ENCODE assay signal across 11 cellular contexts in genomic region chr1:160101717-160102522, GRCh38. TPM values are rescaled to one million over a fixed set of nuclear protein-coding genes. Genes with fewer than 3 reads are reported as not detected.
DNase-seq lines count a peak whose midpoint lies in the region; ATAC-seq and TF ChIP-seq lines count a peak whose summit lies in the region.
"Had no signal": no experiment of that assay in that cellular context is flagged by ENCODE, and none has a peak within 500 bp of the region (broad histone marks: within the 10 kb centered on the region; RNA-seq: fewer than 3 reads in every experiment).

No MANE protein-coding gene starts in this region.

- intact Hi-C loops in activated CD8-positive, alpha-beta T cell treated with anti-CD3 and anti-CD28 coated beads for 36 hours (cut with micrococcal nuclease), result loop anchor here (5.0 to 10.0 kb wide), 3 partner anchors 105 to 190 kb away; partner anchors contain the start of gene PEA15
- intact Hi-C loops in lower lobe of right lung (cut with DNase I), result no loop called here

- no peaks in the 10 kb centered on the region for H3K9me3 ChIP-seq in lower lobe of right lung

- H3K9me3 Mint-ChIP-seq in activated CD8-positive, alpha-beta T cell treated with anti-CD3 and anti-CD28 coated beads for 36 hours, result no peaks in the 10 kb centered on the region
- H3K9me3 Mint-ChIP-seq in activated CD8-positive, alpha-beta T cell treated with anti-CD3 and anti-CD28 coated beads, Interleukin-2, amount 10 ng/mL, durations not matched to agents 7 days and 5 days (ENCODE audit: insufficient read depth), result no peaks in the 10 kb centered on the region
- H3K9me3 Mint-ChIP-seq in activated naive CD8-positive, alpha-beta T cell treated with anti-CD3 and anti-CD28 coated beads, Interleukin-2, amount 10 ng/mL, durations not matched to agents 7 days and 5 days, result no peaks in the 10 kb centered on the region

- H3K4me3 ChIP-seq in lower lobe of right lung, result no peak overlapping the region

- H3K4me3 Mint-ChIP-seq in activated CD8-positive, alpha-beta T cell treated with anti-CD3 and anti-CD28 coated beads for 36 hours, result no peak overlapping the region
- no peak overlapping the region for H3K4me3 Mint-ChIP-seq in activated CD8-positive, alpha-beta T cell treated with anti-CD3 and anti-CD28 coated beads, Interleukin-2, amount 10 ng/mL, durations not matched to agents 7 days and 5 days
- H3K4me3 Mint-ChIP-seq in activated naive CD8-positive, alpha-beta T cell treated with anti-CD3 and anti-CD28 coated beads, Interleukin-2, amount 10 ng/mL, durations not matched to agents 7 days and 5 days, result no peak overlapping the region

- no peak for TF ChIP-seq CTCF in activated CD8-positive, alpha-beta T cell treated with anti-CD3 and anti-CD28 coated beads for 36 hours (IDR thresholded peaks at IDR 0.05)
- TF ChIP-seq CTCF in lower lobe of right lung (IDR thresholded peaks at IDR 0.05), result no peak

- peak overlapping the region; percentile 33 for H3K27ac ChIP-seq in lower lobe of right lung

- H3K36me3 Mint-ChIP-seq in activated CD8-positive, alpha-beta T cell treated with anti-CD3 and anti-CD28 coated beads for 36 hours (ENCODE audit: low read depth), result peaks cover 2% of the 10 kb centered on the region
- H3K36me3 Mint-ChIP-seq in activated CD8-positive, alpha-beta T cell treated with anti-CD3 and anti-CD28 coated beads, Interleukin-2, amount 10 ng/mL, durations not matched to agents 7 days and 5 days (ENCODE audit: low read depth), result no peaks in the 10 kb centered on the region
- H3K36me3 Mint-ChIP-seq in activated naive CD8-positive, alpha-beta T cell treated with anti-CD3 and anti-CD28 coated beads, Interleukin-2, amount 10 ng/mL, durations not matched to agents 7 days and 5 days, result no peaks in the 10 kb centered on the region

- POLR2A ChIA-PET in activated CD8-positive, alpha-beta T cell treated with anti-CD3 and anti-CD28 coated beads for 36 hours (lab: Charles Lee), result interaction anchor here (0.7 to 1.5 kb wide), 9 partner anchors 14 to 194 kb away, joined by 3 to 6 read pairs (median 3); partner anchors contain the start of genes ATP1A2 and PEX19
- POLR2A ChIA-PET in activated CD8-positive, alpha-beta T cell treated with anti-CD3 and anti-CD28 coated beads, Interleukin-2, amount 10 ng/mL, durations not matched to agents 7 days and 5 days (lab: Charles Lee), result interaction anchor here (0.6 to 2.0 kb wide), 4 partner anchors 109 to 189 kb away, joined by 3 to 6 read pairs (median 4); partner anchors contain the start of genes DCAF8 and PEX19
- POLR2A ChIA-PET in activated naive CD8-positive, alpha-beta T cell treated with anti-CD3 and anti-CD28 coated beads, Interleukin-2, amount 10 ng/mL, durations not matched to agents 7 days and 5 days (lab: Charles Lee), result interaction anchor here (1.2 to 2.1 kb wide), 4 partner anchors 150 to 189 kb away, joined by 3 to 8 read pairs (median 6); partner anchors contain the start of gene DCAF8

- H3K4me1 Mint-ChIP-seq in activated CD8-positive, alpha-beta T cell treated with anti-CD3 and anti-CD28 coated beads for 36 hours (ENCODE audit: low read depth), result peaks cover 48% of the 10 kb centered on the region
- H3K4me1 Mint-ChIP-seq in activated CD8-positive, alpha-beta T cell treated with anti-CD3 and anti-CD28 coated beads, Interleukin-2, amount 10 ng/mL, durations not matched to agents 7 days and 5 days (ENCODE audit: low read depth), result peaks cover 43% of the 10 kb centered on the region
- peaks cover 30% of the 10 kb centered on the region for H3K4me1 Mint-ChIP-seq in activated naive CD8-positive, alpha-beta T cell treated with anti-CD3 and anti-CD28 coated beads, Interleukin-2, amount 10 ng/mL, durations not matched to agents 7 days and 5 days

- ATAC-seq in activated CD8-positive, alpha-beta T cell treated with anti-CD3 and anti-CD28 coated beads for 36 hours, result no peak
- no peak for ATAC-seq in activated CD8-positive, alpha-beta T cell treated with anti-CD3 and anti-CD28 coated beads, Interleukin-2, amount 10 ng/mL, durations not matched to agents 7 days and 5 days
- no peak for ATAC-seq in activated naive CD8-positive, alpha-beta T cell treated with anti-CD3 and anti-CD28 coated beads, Interleukin-2, amount 10 ng/mL, durations not matched to agents 7 days and 5 days (ENCODE audit: low read depth)
- ATAC-seq in lower lobe of right lung, result no peak

- no peaks in the 10 kb centered on the region for H3K36me3 ChIP-seq in lower lobe of right lung

- H3K4me1 ChIP-seq in lower lobe of right lung, result peaks cover 31% of the 10 kb centered on the region

- peak overlapping the region; percentile 90 for H3K27ac Mint-ChIP-seq in activated CD8-positive, alpha-beta T cell treated with anti-CD3 and anti-CD28 coated beads for 36 hours
- no peak overlapping the region for H3K27ac Mint-ChIP-seq in activated CD8-positive, alpha-beta T cell treated with anti-CD3 and anti-CD28 coated beads, Interleukin-2, amount 10 ng/mL, durations not matched to agents 7 days and 5 days
- peak overlapping the region; percentile 88 for H3K27ac Mint-ChIP-seq in activated naive CD8-positive, alpha-beta T cell treated with anti-CD3 and anti-CD28 coated beads, Interleukin-2, amount 10 ng/mL, durations not matched to agents 7 days and 5 days

- no peaks in the 10 kb centered on the region for H3K27me3 Mint-ChIP-seq in activated CD8-positive, alpha-beta T cell treated with anti-CD3 and anti-CD28 coated beads for 36 hours
- peaks cover 5% of the 10 kb centered on the region for H3K27me3 Mint-ChIP-seq in activated CD8-positive, alpha-beta T cell treated with anti-CD3 and anti-CD28 coated beads, Interleukin-2, amount 10 ng/mL, durations not matched to agents 7 days and 5 days (ENCODE audit: low read depth)
- peaks cover 3% of the 10 kb centered on the region for H3K27me3 Mint-ChIP-seq in activated naive CD8-positive, alpha-beta T cell treated with anti-CD3 and anti-CD28 coated beads, Interleukin-2, amount 10 ng/mL, durations not matched to agents 7 days and 5 days

- CTCF ChIA-PET in activated CD8-positive, alpha-beta T cell treated with anti-CD3 and anti-CD28 coated beads for 36 hours (lab: Charles Lee), result interaction anchor here (0.6 to 6.7 kb wide), 34 partner anchors 8 to 296 kb away, joined by 3 to 102 read pairs (median 6); partner anchors contain the start of genes CASQ1, DCAF8, PEX19 and PIGM
- CTCF ChIA-PET in activated CD8-positive, alpha-beta T cell treated with anti-CD3 and anti-CD28 coated beads, Interleukin-2, amount 10 ng/mL, durations not matched to agents 7 days and 5 days (lab: Charles Lee), result interaction anchor here (0.6 to 7.3 kb wide), 35 partner anchors 8 to 681 kb away, joined by 3 to 109 read pairs (median 4); partner anchors contain the start of gene DCAF8

- DNase-seq in activated CD8-positive, alpha-beta T cell treated with anti-CD3 and anti-CD28 coated beads for 36 hours, result no peak
- no peak for DNase-seq in activated CD8-positive, alpha-beta T cell treated with anti-CD3 and anti-CD28 coated beads, Interleukin-2, amount 10 ng/mL, durations not matched to agents 7 days and 5 days
- DNase-seq in activated naive CD8-positive, alpha-beta T cell treated with anti-CD3 and anti-CD28 coated beads, Interleukin-2, amount 10 ng/mL, durations not matched to agents 7 days and 5 days, result no peak
- DNase-seq in lower lobe of right lung, result no peak
- peak; percentile 85 for DNase-seq in superior temporal gyrus (ENCODE audit: extremely low spot score)
- DNase-seq in iPS-NIHi7 (ENCODE audit: extremely low spot score), result no peak
- DNase-seq in AG08395 (ENCODE audit: low spot score), result no peak
- DNase-seq in 8988T, result no peak
- DNase-seq: cortex of kidney had no signal

- no peaks in the 10 kb centered on the region for H3K27me3 ChIP-seq in lower lobe of right lung (ENCODE audit: low read depth)

RNA-seq across cellular contexts. Expression of gene IGSF8, which starts 3.5 kb away (rescaled TPM):
- total RNA-seq in activated CD8-positive, alpha-beta T cell treated with anti-CD3 and anti-CD28 coated beads for 36 hours, result 10 to 100 TPM; 48.0 to 49.5 TPM
- total RNA-seq in activated CD8-positive, alpha-beta T cell treated with anti-CD3 and anti-CD28 coated beads, Interleukin-2, amount 10 ng/mL, durations not matched to agents 7 days and 5 days, result 10 to 100 TPM; 41.7 to 44.4 TPM
- 10 to 100 TPM; 39.8 to 44.6 TPM for total RNA-seq in activated naive CD8-positive, alpha-beta T cell treated with anti-CD3 and anti-CD28 coated beads, Interleukin-2, amount 10 ng/mL, durations not matched to agents 7 days and 5 days
- 35.9 TPM for total RNA-seq in lower lobe of right lung

RNA-seq across cellular contexts. Expression of gene ATP1A2, which starts 13.6 kb away (rescaled TPM):
- total RNA-seq in activated CD8-positive, alpha-beta T cell treated with anti-CD3 and anti-CD28 coated beads for 36 hours, result not detected
- total RNA-seq in activated CD8-positive, alpha-beta T cell treated with anti-CD3 and anti-CD28 coated beads, Interleukin-2, amount 10 ng/mL, durations not matched to agents 7 days and 5 days, result not detected
- total RNA-seq in activated naive CD8-positive, alpha-beta T cell treated with anti-CD3 and anti-CD28 coated beads, Interleukin-2, amount 10 ng/mL, durations not matched to agents 7 days and 5 days, result not detected
- total RNA-seq in lower lobe of right lung, result 4.5 TPM
- total RNA-seq: pulmonary artery endothelial cell, SK-MEL-5 had no signal

RNA-seq across cellular contexts. Expression of gene KCNJ9, which starts 20.6 kb away (rescaled TPM):
- not detected for total RNA-seq in activated CD8-positive, alpha-beta T cell treated with anti-CD3 and anti-CD28 coated beads for 36 hours
- total RNA-seq in activated CD8-positive, alpha-beta T cell treated with anti-CD3 and anti-CD28 coated beads, Interleukin-2, amount 10 ng/mL, durations not matched to agents 7 days and 5 days, result not detected
- total RNA-seq in activated naive CD8-positive, alpha-beta T cell treated with anti-CD3 and anti-CD28 coated beads, Interleukin-2, amount 10 ng/mL, durations not matched to agents 7 days and 5 days, result not detected
- not detected for total RNA-seq in lower lobe of right lung
- total RNA-seq: pulmonary artery endothelial cell, SK-MEL-5 had no signal

RNA-seq across cellular contexts. Expression of gene KCNJ10, which starts 32.0 kb away (rescaled TPM):
- under 1 TPM; 0.14 to 0.29 TPM for total RNA-seq in activated CD8-positive, alpha-beta T cell treated with anti-CD3 and anti-CD28 coated beads for 36 hours
- total RNA-seq in activated CD8-positive, alpha-beta T cell treated with anti-CD3 and anti-CD28 coated beads, Interleukin-2, amount 10 ng/mL, durations not matched to agents 7 days and 5 days, result not detected
- total RNA-seq in activated naive CD8-positive, alpha-beta T cell treated with anti-CD3 and anti-CD28 coated beads, Interleukin-2, amount 10 ng/mL, durations not matched to agents 7 days and 5 days, result not detected
- 0.15 TPM for total RNA-seq in lower lobe of right lung
- total RNA-seq: pulmonary artery endothelial cell had no signal

RNA-seq across cellular contexts. Expression of gene ATP1A4, which starts 49.5 kb away (rescaled TPM):
- not detected for total RNA-seq in activated CD8-positive, alpha-beta T cell treated with anti-CD3 and anti-CD28 coated beads for 36 hours
- not detected for total RNA-seq in activated CD8-positive, alpha-beta T cell treated with anti-CD3 and anti-CD28 coated beads, Interleukin-2, amount 10 ng/mL, durations not matched to agents 7 days and 5 days
- not detected for total RNA-seq in activated naive CD8-positive, alpha-beta T cell treated with anti-CD3 and anti-CD28 coated beads, Interleukin-2, amount 10 ng/mL, durations not matched to agents 7 days and 5 days
- 1.1 TPM for total RNA-seq in lower lobe of right lung
- total RNA-seq: pulmonary artery endothelial cell, SK-MEL-5 had no signal
